In genomic region chr6:37699138-37699766, GRCh38 we compare ENCODE assay signal across 1 cellular context.
TF ChIP-seq lines count a peak whose summit lies in the region.

No MANE protein-coding gene starts in this region.

TF ChIP-seq in liver, 16 proteins besides CTCF, POLR2A, EP300 and RAD21 (continued from another document):
- TF ChIP-seq, protein P1, sequence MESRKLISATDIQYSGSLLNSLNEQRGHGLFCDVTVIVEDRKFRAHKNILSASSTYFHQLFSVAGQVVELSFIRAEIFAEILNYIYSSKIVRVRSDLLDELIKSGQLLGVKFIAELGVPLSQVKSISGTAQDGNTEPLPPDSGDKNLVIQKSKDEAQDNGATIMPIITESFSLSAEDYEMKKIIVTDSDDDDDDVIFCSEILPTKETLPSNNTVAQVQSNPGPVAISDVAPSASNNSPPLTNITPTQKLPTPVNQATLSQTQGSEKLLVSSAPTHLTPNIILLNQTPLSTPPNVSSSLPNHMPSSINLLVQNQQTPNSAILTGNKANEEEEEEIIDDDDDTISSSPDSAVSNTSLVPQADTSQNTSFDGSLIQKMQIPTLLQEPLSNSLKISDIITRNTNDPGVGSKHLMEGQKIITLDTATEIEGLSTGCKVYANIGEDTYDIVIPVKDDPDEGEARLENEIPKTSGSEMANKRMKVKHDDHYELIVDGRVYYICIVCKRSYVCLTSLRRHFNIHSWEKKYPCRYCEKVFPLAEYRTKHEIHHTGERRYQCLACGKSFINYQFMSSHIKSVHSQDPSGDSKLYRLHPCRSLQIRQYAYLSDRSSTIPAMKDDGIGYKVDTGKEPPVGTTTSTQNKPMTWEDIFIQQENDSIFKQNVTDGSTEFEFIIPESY (IDR thresholded peaks at IDR 0.05) = no peak
- no peak for TF ChIP-seq TAF1 (conservative IDR thresholded peaks at IDR 0.05)
- TF ChIP-seq GABPA (IDR thresholded peaks at IDR 0.05 in 1 of 2, conservative IDR thresholded peaks at IDR 0.05 in 1 of 2) = no peak
- no peak for TF ChIP-seq FOXA2 (IDR thresholded peaks at IDR 0.05)
- TF ChIP-seq FOXA1 (IDR thresholded peaks at IDR 0.05) = no peak
- TF ChIP-seq EGR1 (IDR thresholded peaks at IDR 0.05; ENCODE audit: low read depth in 2 of 2) = no peak
- TF ChIP-seq SP1 (IDR thresholded peaks at IDR 0.05) = no peak
- no peak for TF ChIP-seq RXRA (IDR thresholded peaks at IDR 0.05)
- no peak for TF ChIP-seq HNF4G (IDR thresholded peaks at IDR 0.05)
- no peak for TF ChIP-seq YY1 (IDR thresholded peaks at IDR 0.05)
